ENCODE assay signal across 20 cellular contexts in genomic region chr10:108005627-108006026, GRCh38.
DNase-seq lines count a peak whose midpoint lies in the region; ATAC-seq and TF ChIP-seq lines count a peak whose summit lies in the region.
"Had no signal": no experiment of that assay in that cellular context is flagged by ENCODE, and none has a peak within 500 bp of the region (broad histone marks: within the 10 kb centered on the region; RNA-seq: fewer than 3 reads in every experiment).

No MANE protein-coding gene starts in this region.

- DNase-seq in activated naive CD4-positive, alpha-beta T cell treated with anti-CD3 and anti-CD28 coated beads, Interleukin-2, amount 10 ng/mL, durations not matched to agents 7 days and 5 days, result no peak
- DNase-seq in activated naive CD4-positive, alpha-beta T cell treated with anti-CD3 and anti-CD28 coated beads for 36 hours, result no peak
- no peak for DNase-seq in T-helper 2 cell treated with Interferon-gamma antibody and Interleukin-4, amounts not matched to agents 5 μg/mL and 100 μg/mL, for 36 hours (ENCODE audit: low spot score)
- no peak for DNase-seq in naive thymus-derived CD4-positive, alpha-beta T cell
- DNase-seq in NCI-H2029 treated with DMSO at 0.1 percent for 48 hours (lab: John Stamatoyannopoulos, UW) (no peak), DMS53 treated with DMSO at 0.1 percent for 48 hours (lab: John Stamatoyannopoulos, UW; ENCODE audit: unreplicated experiment) (no peak), A673 (ENCODE audit: low spot score) (no peak)
- DNase-seq: CD8-positive, alpha-beta memory T cell; GF-D8; KBM-7; NCI-H1105 treated with DMSO at 0.1 percent for 48 hours; NCI-H2081 treated with DMSO at 0.1 percent for 48 hours; NCI-H2171 treated with DMSO at 0.1 percent for 48 hours; NCI-H446 treated with DMSO at 0.1 percent for 48 hours; NCI-H526 treated with DMSO at 0.1 percent for 48 hours; T-helper 9 cell had no signal

- no peaks in the 10 kb centered on the region for H3K9me3 ChIP-seq in naive thymus-derived CD4-positive, alpha-beta T cell (ENCODE audit: control insufficient read depth in 2 of 3, low read length in 3 of 3)
- H3K9me3 ChIP-seq in A673 (ENCODE audit: low read depth, low read length, poor library complexity, severe bottlenecking), result no peaks in the 10 kb centered on the region

- no peaks in the 10 kb centered on the region for H3K36me3 ChIP-seq in naive thymus-derived CD4-positive, alpha-beta T cell (ENCODE audit: control insufficient read depth in 2 of 3, insufficient read depth in 3 of 3, low read length in 3 of 3)
- no peaks in the 10 kb centered on the region for H3K36me3 ChIP-seq in A673 (ENCODE audit: insufficient read depth, low read length, poor library complexity, severe bottlenecking)

- no peaks in the 10 kb centered on the region for H3K27me3 ChIP-seq in naive thymus-derived CD4-positive, alpha-beta T cell (ENCODE audit: control insufficient read depth in 2 of 2, insufficient read depth in 2 of 2, low read length in 2 of 2)
- H3K27me3 ChIP-seq in A673 (replicated peaks; ENCODE audit: insufficient read depth, low read depth, low read length, poor library complexity), result no peaks in the 10 kb centered on the region

- no peak overlapping the region for H3K4me3 Mint-ChIP-seq in activated naive CD4-positive, alpha-beta T cell treated with anti-CD3 and anti-CD28 coated beads, Interleukin-2, amount 10 ng/mL, durations not matched to agents 7 days and 5 days
- no peak overlapping the region for H3K4me3 Mint-ChIP-seq in activated naive CD4-positive, alpha-beta T cell treated with anti-CD3 and anti-CD28 coated beads for 36 hours
- H3K4me3 Mint-ChIP-seq in T-helper 2 cell treated with Interferon-gamma antibody and Interleukin-4, amounts not matched to agents 5 μg/mL and 100 μg/mL, for 36 hours, result peak overlapping the region; percentile 45
- peak overlapping the region in 1 of 10 donors; percentile 4 for H3K4me3 Mint-ChIP-seq in naive thymus-derived CD4-positive, alpha-beta T cell
- H3K4me3 Mint-ChIP-seq: CD8-positive, alpha-beta memory T cell had no signal

- no peaks in the 10 kb centered on the region for H3K27me3 Mint-ChIP-seq in activated naive CD4-positive, alpha-beta T cell treated with anti-CD3 and anti-CD28 coated beads, Interleukin-2, amount 10 ng/mL, durations not matched to agents 7 days and 5 days
- H3K27me3 Mint-ChIP-seq in activated naive CD4-positive, alpha-beta T cell treated with anti-CD3 and anti-CD28 coated beads for 36 hours (ENCODE audit: low read depth), result no peaks in the 10 kb centered on the region
- no peaks in the 10 kb centered on the region for H3K27me3 Mint-ChIP-seq in T-helper 2 cell treated with Interferon-gamma antibody and Interleukin-4, amounts not matched to agents 5 μg/mL and 100 μg/mL, for 36 hours (ENCODE audit: low read depth)
- no peaks in the 10 kb centered on the region for H3K27me3 Mint-ChIP-seq in naive thymus-derived CD4-positive, alpha-beta T cell
- H3K27me3 Mint-ChIP-seq: CD8-positive, alpha-beta memory T cell had no signal

- H3K27ac ChIP-seq in naive thymus-derived CD4-positive, alpha-beta T cell (ENCODE audit: low read depth, low read length), result no peak overlapping the region
- no peak overlapping the region for H3K27ac ChIP-seq in A673 (ENCODE audit: low read depth, low read length, poor library complexity, severe bottlenecking)
- H3K27ac ChIP-seq: C4-2B, HL-60 had no signal

- no peaks in the 10 kb centered on the region for H3K36me3 Mint-ChIP-seq in activated naive CD4-positive, alpha-beta T cell treated with anti-CD3 and anti-CD28 coated beads, Interleukin-2, amount 10 ng/mL, durations not matched to agents 7 days and 5 days
- no peaks in the 10 kb centered on the region for H3K36me3 Mint-ChIP-seq in activated naive CD4-positive, alpha-beta T cell treated with anti-CD3 and anti-CD28 coated beads for 36 hours (ENCODE audit: low read depth)
- peaks cover 7% of the 10 kb centered on the region for H3K36me3 Mint-ChIP-seq in T-helper 2 cell treated with Interferon-gamma antibody and Interleukin-4, amounts not matched to agents 5 μg/mL and 100 μg/mL, for 36 hours (ENCODE audit: low read depth)
- no peaks in the 10 kb centered on the region for H3K36me3 Mint-ChIP-seq in naive thymus-derived CD4-positive, alpha-beta T cell
- H3K36me3 Mint-ChIP-seq: CD8-positive, alpha-beta memory T cell had no signal

- H3K4me3 ChIP-seq in naive thymus-derived CD4-positive, alpha-beta T cell (ENCODE audit: low read length), result no peak overlapping the region
- no peak overlapping the region for H3K4me3 ChIP-seq in A673 (ENCODE audit: low read depth, low read length, poor library complexity, severe bottlenecking)

- H3K4me1 Mint-ChIP-seq in activated naive CD4-positive, alpha-beta T cell treated with anti-CD3 and anti-CD28 coated beads, Interleukin-2, amount 10 ng/mL, durations not matched to agents 7 days and 5 days, result no peaks in the 10 kb centered on the region
- H3K4me1 Mint-ChIP-seq in activated naive CD4-positive, alpha-beta T cell treated with anti-CD3 and anti-CD28 coated beads for 36 hours (ENCODE audit: low read depth), result no peaks in the 10 kb centered on the region
- peaks cover 17% of the 10 kb centered on the region for H3K4me1 Mint-ChIP-seq in T-helper 2 cell treated with Interferon-gamma antibody and Interleukin-4, amounts not matched to agents 5 μg/mL and 100 μg/mL, for 36 hours (ENCODE audit: low read depth)
- no peaks in the 10 kb centered on the region for H3K4me1 Mint-ChIP-seq in naive thymus-derived CD4-positive, alpha-beta T cell
- H3K4me1 Mint-ChIP-seq: CD8-positive, alpha-beta memory T cell had no signal

- POLR2A ChIA-PET in naive thymus-derived CD4-positive, alpha-beta T cell (lab: Charles Lee), result no interaction called here
- POLR2A ChIA-PET in A673 (lab: Charles Lee; ENCODE audit: low non-redundant PET), result no interaction called here

- intact Hi-C loops in activated naive CD4-positive, alpha-beta T cell treated with anti-CD3 and anti-CD28 coated beads for 36 hours (cut with micrococcal nuclease), result no loop called here
- intact Hi-C loops in naive thymus-derived CD4-positive, alpha-beta T cell (cut with micrococcal nuclease), result no loop called here
- intact Hi-C loops in A673 (cut with micrococcal nuclease; ENCODE audit: unreplicated experiment), result no loop called here

- no TSS peak for BruUV-seq in A673 (replicated peaks; lab: Mats Ljungman, UMichigan)

- peak overlapping the region; percentile 19 for H3K27ac Mint-ChIP-seq in activated naive CD4-positive, alpha-beta T cell treated with anti-CD3 and anti-CD28 coated beads, Interleukin-2, amount 10 ng/mL, durations not matched to agents 7 days and 5 days
- H3K27ac Mint-ChIP-seq in activated naive CD4-positive, alpha-beta T cell treated with anti-CD3 and anti-CD28 coated beads for 36 hours, result no peak overlapping the region
- peak overlapping the region; percentile 73 for H3K27ac Mint-ChIP-seq in T-helper 2 cell treated with Interferon-gamma antibody and Interleukin-4, amounts not matched to agents 5 μg/mL and 100 μg/mL, for 36 hours
- H3K27ac Mint-ChIP-seq in naive thymus-derived CD4-positive, alpha-beta T cell, result peak overlapping the region in 1 of 9 donors; percentile 49
- H3K27ac Mint-ChIP-seq: CD8-positive, alpha-beta memory T cell had no signal

- CTCF ChIA-PET in activated naive CD4-positive, alpha-beta T cell treated with anti-CD3 and anti-CD28 coated beads, Interleukin-2, amount 10 ng/mL, durations not matched to agents 7 days and 5 days (lab: Charles Lee), result no interaction called here
- CTCF ChIA-PET in activated naive CD4-positive, alpha-beta T cell treated with anti-CD3 and anti-CD28 coated beads for 36 hours (lab: Charles Lee), result no interaction called here
- CTCF ChIA-PET in naive thymus-derived CD4-positive, alpha-beta T cell (lab: Charles Lee), result no interaction called here
- CTCF ChIA-PET in A673 (lab: Charles Lee), result no interaction called here

- ATAC-seq in HG03565 (IDR thresholded peaks at IDR 0.05; ENCODE audit: unreplicated experiment), result peak; percentile 54
- no peak for ATAC-seq in naive thymus-derived CD4-positive, alpha-beta T cell
- ATAC-seq: SK-N-SH treated with all-trans-retinoic acid at 6 μM for 48 hours had no signal

- H3K9me3 Mint-ChIP-seq in activated naive CD4-positive, alpha-beta T cell treated with anti-CD3 and anti-CD28 coated beads, Interleukin-2, amount 10 ng/mL, durations not matched to agents 7 days and 5 days, result peaks cover 25% of the 10 kb centered on the region
- H3K9me3 Mint-ChIP-seq in activated naive CD4-positive, alpha-beta T cell treated with anti-CD3 and anti-CD28 coated beads for 36 hours, result peaks cover 14% of the 10 kb centered on the region
- peaks cover 35% of the 10 kb centered on the region for H3K9me3 Mint-ChIP-seq in T-helper 2 cell treated with Interferon-gamma antibody and Interleukin-4, amounts not matched to agents 5 μg/mL and 100 μg/mL, for 36 hours
- H3K9me3 Mint-ChIP-seq in naive thymus-derived CD4-positive, alpha-beta T cell, result peaks cover 3 to 22% (median 13%) of the 10 kb centered on the region in 11 donors

- H3K4me1 ChIP-seq in naive thymus-derived CD4-positive, alpha-beta T cell (ENCODE audit: control insufficient read depth in 2 of 2, insufficient read depth in 2 of 2, low read length in 2 of 2), result no peaks in the 10 kb centered on the region
- no peaks in the 10 kb centered on the region for H3K4me1 ChIP-seq in A673 (ENCODE audit: insufficient read depth, low read length, poor library complexity, severe bottlenecking)

- no peak for TF ChIP-seq CTCF in A673 (conservative IDR thresholded peaks at IDR 0.05; ENCODE audit: low read depth, low read length)
